8 cellular contexts compared by ENCODE assay signal in genomic region chr21:5106767-5107464, GRCh38.
DNase-seq lines count a peak whose midpoint lies in the region; ATAC-seq and TF ChIP-seq lines count a peak whose summit lies in the region.
"Not testable (repeated sequence)": the region's sequence is repeated elsewhere in the genome, so short reads cannot be mapped to it uniquely, and the experiment has no call there.

No MANE protein-coding gene starts in this region.

- not testable (repeated sequence) for BruUV-seq in OCI-LY7 (replicated peaks; lab: Mats Ljungman, UMichigan)

- peaks cover 21% of the 10 kb centered on the region for H3K4me1 ChIP-seq in OCI-LY7 (ENCODE audit: insufficient read depth, low read length, poor library complexity, severe bottlenecking)
- H3K4me1 ChIP-seq in lung (ENCODE audit: control insufficient read depth in 2 of 2, insufficient read depth in 2 of 2, low read length in 2 of 2); suprapubic skin: not testable (repeated sequence)

- peak overlapping the region; percentile 71 for H3K27ac ChIP-seq in OCI-LY7 (ENCODE audit: low read depth, low read length, poor library complexity, severe bottlenecking)
- H3K27ac ChIP-seq in lung (ENCODE audit: low read depth in 1 of 2, low read length in 1 of 2) = not testable (repeated sequence)
- H3K27ac ChIP-seq in suprapubic skin = peak overlapping the region; percentile 12

- not testable (repeated sequence) for TF ChIP-seq EP300 in suprapubic skin (IDR thresholded peaks at IDR 0.05)

- not testable (repeated sequence) for H2AFZ ChIP-seq in OCI-LY7 (ENCODE audit: low read length)

- H3K4me3 ChIP-seq in OCI-LY7 (ENCODE audit: low read depth, low read length, poor library complexity, severe bottlenecking); lung; suprapubic skin: not testable (repeated sequence)

- WGBS in lung, 2 donors = 69 to 79% methylated on average over 4 to 6 of the region's 23 CpGs
- WGBS in suprapubic skin = no CpG with 5 or more reads among the region's 23 CpGs

- ATAC-seq in GM18511 (IDR thresholded peaks at IDR 0.05; ENCODE audit: unreplicated experiment) (peak; percentile 36), GM21447 (IDR thresholded peaks at IDR 0.05; ENCODE audit: unreplicated experiment) (peak; percentile 36), HG03039 (IDR thresholded peaks at IDR 0.05; ENCODE audit: unreplicated experiment) (peak; percentile 15), esophagus mucosa (peak; percentile 34), lung (ENCODE audit: insufficient read depth, low FRiP score) (peak; percentile 50)

- H3K9me3 ChIP-seq in OCI-LY7 (ENCODE audit: low read length); lung (ENCODE audit: control insufficient read depth in 2 of 2, insufficient read depth in 1 of 2, low read length in 1 of 2); suprapubic skin: not testable (repeated sequence)

- not testable (repeated sequence) for H4K20me1 ChIP-seq in OCI-LY7 (ENCODE audit: insufficient read depth, low read length)

- not testable (repeated sequence) for DNase-seq in OCI-LY7 (ENCODE audit: low spot score); lung (ENCODE audit: low spot score)
- peak; percentile 28 to 44 for DNase-seq in activated T-cell treated with anti-CD3 and anti-CD28 coated beads, Interleukin-2, amount 50 U/mL, for 48 hours
- DNase-seq in suprapubic skin (ENCODE audit: low spot score in 2 of 2) = peak in 1 of 2 donors; percentile 42

- H3K36me3 ChIP-seq in OCI-LY7 (ENCODE audit: insufficient read depth, low read length); lung (ENCODE audit: control insufficient read depth in 2 of 2, insufficient read depth in 2 of 2, low read length in 2 of 2); suprapubic skin: not testable (repeated sequence)

- intact Hi-C loops in OCI-LY7 (cut with micrococcal nuclease; ENCODE audit: unreplicated experiment) = not testable (repeated sequence)

- H3K4me2 ChIP-seq in OCI-LY7 (ENCODE audit: low read length) = not testable (repeated sequence)

- POLR2A ChIA-PET in OCI-LY7 (lab: Charles Lee) = not testable (repeated sequence)

- not testable (repeated sequence) for TF ChIP-seq POLR2A in suprapubic skin (IDR thresholded peaks at IDR 0.05)

- not testable (repeated sequence) for H3K9me2 ChIP-seq in OCI-LY7 (ENCODE audit: insufficient read depth, low read length)

- H3K27me3 ChIP-seq in lung (ENCODE audit: control insufficient read depth, insufficient read depth); suprapubic skin: not testable (repeated sequence)

- TF ChIP-seq CTCF in OCI-LY7 (conservative IDR thresholded peaks at IDR 0.05; ENCODE audit: low read length); lung (IDR thresholded peaks at IDR 0.05; ENCODE audit: control extremely low read depth, extremely low read depth); suprapubic skin (IDR thresholded peaks at IDR 0.05): not testable (repeated sequence)

- CTCF ChIA-PET in OCI-LY7 (lab: Charles Lee; ENCODE audit: unreplicated experiment) = not testable (repeated sequence)

- not testable (repeated sequence) for H3K79me2 ChIP-seq in OCI-LY7 (ENCODE audit: insufficient read depth, low read depth, low read length)
